In genomic region chr2:17573085-17573805, GRCh38 we compare ENCODE assay signal across 15 cellular contexts. TPM values are rescaled to one million over a fixed set of nuclear protein-coding genes. Genes with fewer than 3 reads are reported as not detected.
A peak's percentile ranks its signal among the peaks of the same experiment; 100 is the strongest.
DNase-seq lines count a peak whose midpoint lies in the region; ATAC-seq and TF ChIP-seq lines count a peak whose summit lies in the region.
"Had no signal": no experiment of that assay in that cellular context is flagged by ENCODE, and none has a peak within 500 bp of the region (broad histone marks: within the 10 kb centered on the region; RNA-seq: fewer than 3 reads in every experiment).

No MANE protein-coding gene starts in this region.

- peak; percentile 7 for DNase-seq in NCI-H345 (lab: John Stamatoyannopoulos, UW)
- DNase-seq in NCI-H345 treated with DMSO at 0.1 percent for 48 hours (lab: John Stamatoyannopoulos, UW; ENCODE audit: unreplicated experiment), result no peak
- peak; percentile 36 for DNase-seq in SK-N-SH
- DNase-seq in fibroblast of the aortic adventitia (ENCODE audit: low read depth), result peak; percentile 44
- no peak for DNase-seq in sciatic nerve (ENCODE audit: low spot score)
- DNase-seq in activated T-cell treated with anti-CD3 and anti-CD28 coated beads for 4 hours, result no peak
- no peak for DNase-seq in neuronal stem cell (ENCODE audit: low spot score)
- DNase-seq: 8988T; activated CD4-positive, alpha-beta T cell treated with anti-CD3 and anti-CD28 coated beads, Interleukin-2, amount 50 U/mL, for 4 hours; effector CD8-positive, alpha-beta T cell; NCI-H1694 had no signal

- H3K9ac ChIP-seq in SK-N-SH, result no peak overlapping the region
- no peak overlapping the region for H3K9ac ChIP-seq in neuronal stem cell (ENCODE audit: low read depth, low read length, poor library complexity)
- H3K9ac ChIP-seq: parathyroid adenoma had no signal

- H3K27me3 ChIP-seq in SK-N-SH (ENCODE audit: insufficient read depth) (no peaks in the 10 kb centered on the region; the same call in 1 of the 2 replicates), neuronal stem cell (ENCODE audit: control insufficient read depth in 3 of 3, insufficient read depth in 3 of 3, low read depth in 1 of 3, low read length in 3 of 3) (no peaks in the 10 kb centered on the region)

- no peak overlapping the region for H3K18ac ChIP-seq in neuronal stem cell (ENCODE audit: low read length)

- H2BK5ac ChIP-seq in neuronal stem cell (ENCODE audit: low read length), result no peak overlapping the region

- intact Hi-C loops in sciatic nerve (cut with DNase I), result no loop called here

- H3K4me2 ChIP-seq in SK-N-SH (no peak overlapping the region), neuronal stem cell (ENCODE audit: insufficient read depth, low read length, poor library complexity, severe bottlenecking) (no peak overlapping the region)

- no peaks in the 10 kb centered on the region for H4K20me1 ChIP-seq in SK-N-SH (ENCODE audit: insufficient read depth)

- no peak overlapping the region for H2AFZ ChIP-seq in SK-N-SH (ENCODE audit: low read depth)
- no peak overlapping the region for H2AFZ ChIP-seq in neuronal stem cell (ENCODE audit: low read length)
- H2AFZ ChIP-seq: parathyroid adenoma had no signal

- H3K4me1 ChIP-seq in SK-N-SH (ENCODE audit: control insufficient read depth in 1 of 2, insufficient read depth in 2 of 2, low read depth in 1 of 2, low read length in 1 of 2) (no peaks in the 10 kb centered on the region), neuronal stem cell (ENCODE audit: control insufficient read depth in 2 of 2, insufficient read depth in 1 of 2, low read depth in 1 of 2, low read length in 2 of 2) (no peaks in the 10 kb centered on the region)
- H3K4me1 ChIP-seq: parathyroid adenoma had no signal

- H3K79me1 ChIP-seq in neuronal stem cell (ENCODE audit: low read depth, low read length), result no peaks in the 10 kb centered on the region

- CTCF ChIA-PET in SK-N-SH (lab: Yijun Ruan, JAX), result interaction anchor here (0.6 to 3.8 kb wide), 11 partner anchors 9 to 800 kb away, joined by 3 to 21 read pairs (median 4); no protein-coding TSS in a partner anchor

- TF ChIP-seq CTCF in SK-N-SH (IDR thresholded peaks at IDR 0.05), result peak; percentile 33
- peak; percentile 20 for TF ChIP-seq CTCF in fibroblast of the aortic adventitia (IDR thresholded peaks at IDR 0.05; ENCODE audit: insufficient read depth, low read length)

- no peak overlapping the region for H2AK5ac ChIP-seq in neuronal stem cell (ENCODE audit: low read depth, low read length)

- POLR2A ChIA-PET in SK-N-SH (lab: Yijun Ruan, JAX), result no interaction called here

- no peak overlapping the region for H4K8ac ChIP-seq in neuronal stem cell (ENCODE audit: low read depth, low read length)

- no peak overlapping the region for H4K91ac ChIP-seq in neuronal stem cell (ENCODE audit: low read depth, low read length, poor library complexity)

- H2BK15ac ChIP-seq in neuronal stem cell (ENCODE audit: low read length), result no peak overlapping the region

- TF ChIP-seq EP300 in SK-N-SH (IDR thresholded peaks at IDR 0.05; ENCODE audit: borderline replicate concordance in 1 of 2, low read depth in 1 of 2, low read length in 1 of 2), result no peak

- no peaks in the 10 kb centered on the region for H3K79me2 ChIP-seq in SK-N-SH (ENCODE audit: insufficient read depth)
- H3K79me2 ChIP-seq: parathyroid adenoma had no signal

- no peaks in the 10 kb centered on the region for H3K36me3 ChIP-seq in SK-N-SH (replicated peaks in 1 of 2; ENCODE audit: control insufficient read depth in 1 of 2, insufficient read depth in 2 of 2, low read length in 1 of 2)
- no peaks in the 10 kb centered on the region for H3K36me3 ChIP-seq in neuronal stem cell (replicated peaks in 1 of 2; ENCODE audit: control insufficient read depth in 2 of 2, insufficient read depth in 2 of 2, low read length in 2 of 2)

- H3K4me3 ChIP-seq in SK-N-SH (ENCODE audit: low read depth in 2 of 2, low read length in 1 of 2) (no peak overlapping the region), fibroblast of the aortic adventitia (ENCODE audit: low read depth, low read length) (no peak overlapping the region), neuronal stem cell (ENCODE audit: low read length in 2 of 2) (no peak overlapping the region)

- 73% methylated on average over 3 of the region's 3 CpGs for WGBS in SK-N-SH (ENCODE audit: low lambda C conversion rate)
- WGBS in neuronal stem cell (ENCODE audit: extremely low coverage in 2 of 2, insufficient read length in 2 of 2, insufficient replicate concordance in 1 of 2), 2 donors, result no CpG with 5 or more reads among the region's 3 CpGs

- no peaks in the 10 kb centered on the region for H3K9me3 ChIP-seq in SK-N-SH
- no peaks in the 10 kb centered on the region for H3K9me3 ChIP-seq in neuronal stem cell (replicated peaks in 1 of 2; ENCODE audit: control insufficient read depth in 2 of 2, insufficient read depth in 1 of 2, low read depth in 1 of 2, low read length in 2 of 2)

- TF ChIP-seq RAD21 in SK-N-SH (IDR thresholded peaks at IDR 0.05; ENCODE audit: low read length), result peak; percentile 70

- H2BK12ac ChIP-seq in neuronal stem cell (ENCODE audit: low read length), result no peak overlapping the region

- no peaks in the 10 kb centered on the region for H3K9me2 ChIP-seq in SK-N-SH

- no peaks in the 10 kb centered on the region for H3F3A ChIP-seq in SK-N-SH (replicated peaks; ENCODE audit: insufficient read depth)

- H3K23ac ChIP-seq in neuronal stem cell (ENCODE audit: low read depth, low read length, poor library complexity), result no peak overlapping the region

- no peak overlapping the region for H3K27ac ChIP-seq in SK-N-SH (ENCODE audit: low read depth in 2 of 2, low read length in 1 of 2)
- H3K27ac ChIP-seq in neuronal stem cell (replicated peaks; ENCODE audit: low read length), result no peak overlapping the region
- H3K27ac ChIP-seq: parathyroid adenoma had no signal

- peak; percentile 41 for ATAC-seq in sciatic nerve
- ATAC-seq in GM18520 (IDR thresholded peaks at IDR 0.05; ENCODE audit: unreplicated experiment), result no peak
- ATAC-seq: activated naive CD4-positive, alpha-beta T cell treated with anti-CD3 and anti-CD28 coated beads, Interleukin-2, amount 50 U/mL, for 72 hours had no signal

- no peak overlapping the region for H2BK120ac ChIP-seq in neuronal stem cell (ENCODE audit: low read depth, low read length)

- H3K14ac ChIP-seq in neuronal stem cell (ENCODE audit: low read length), result no peak overlapping the region

- H3K4ac ChIP-seq in neuronal stem cell (ENCODE audit: low read length), result no peak overlapping the region

TF ChIP-seq in SK-N-SH, 30 proteins besides CTCF, POLR2A, EP300 and RAD21:
- peak; percentile 22; the same call in 1 of the 2 replicates for TF ChIP-seq SMC3 (IDR thresholded peaks at IDR 0.05; ENCODE audit: low read depth, low read length)
- no peak for TF ChIP-seq NFIC (IDR thresholded peaks at IDR 0.05; ENCODE audit: borderline replicate concordance)

RNA-seq across cellular contexts. Expression of gene VSNL1, which starts 32.7 kb away (rescaled TPM):
- polyA plus RNA-seq in SK-N-SH (2012; rRNA removed), result 0.96 and 1.3 TPM in 2 replicates
- polyA plus RNA-seq in SK-N-SH (2012; cell fraction: cytosol; rRNA removed), result 1.3 and 1.5 TPM in 2 replicates
- polyA plus RNA-seq in SK-N-SH (2012; cell fraction: nucleus; rRNA removed), result 0.26 and 0.33 TPM in 2 replicates
- total RNA-seq in fibroblast of the aortic adventitia (ENCODE audit: low replicate concordance) (0.90 and 3.7 TPM in 2 replicates), sciatic nerve (0.67 TPM)
- 1.9 TPM for polyA plus RNA-seq in neuronal stem cell (2013, experiment 1 of 2)
- 2.3 TPM for polyA plus RNA-seq in neuronal stem cell (2013, experiment 2 of 2)
- total RNA-seq: activated naive CD4-positive, alpha-beta T cell treated with anti-CD3 and anti-CD28 coated beads, Interleukin-2, amount 50 U/mL, for 72 hours; subcutaneous adipose tissue had no signal

RNA-seq across cellular contexts. Expression of gene RAD51AP2, which starts 55.0 kb away (rescaled TPM):
- polyA plus RNA-seq in SK-N-SH (2012; rRNA removed), result 0.02 TPM in 1 of 2 replicates, not detected in the other
- under 0.01 TPM in 1 of 2 replicates, not detected in the other for polyA plus RNA-seq in SK-N-SH (2012; cell fraction: cytosol; rRNA removed)
- 0.02 TPM in 2 replicates for polyA plus RNA-seq in SK-N-SH (2012; cell fraction: nucleus; rRNA removed)
- total RNA-seq in fibroblast of the aortic adventitia (ENCODE audit: low replicate concordance), result 0.09 TPM in 1 of 2 replicates, not detected in the other
- not detected for total RNA-seq in sciatic nerve
- polyA plus RNA-seq in neuronal stem cell (2013, experiment 1 of 2), result 0.20 TPM
- 0.17 TPM for polyA plus RNA-seq in neuronal stem cell (2013, experiment 2 of 2)
- total RNA-seq: activated naive CD4-positive, alpha-beta T cell treated with anti-CD3 and anti-CD28 coated beads, Interleukin-2, amount 50 U/mL, for 72 hours; subcutaneous adipose tissue had no signal

Comparison
In these comparisons a context has a peak if more than half of its experiments do, and no peak if none do; other contexts are left out.
1. DNase-seq: peak in NCI-H345 (single experiment), SK-N-SH (single experiment) and fibroblast of the aortic adventitia (single experiment); none in NCI-H345 treated with DMSO at 0.1 percent for 48 hours (single experiment), sciatic nerve (single experiment), activated T-cell treated with anti-CD3 and anti-CD28 coated beads for 4 hours (single experiment) and neuronal stem cell (single experiment).